Comparison of ENCODE assay signal across 1 cellular context in genomic region chr20:62887147-62887859, GRCh38.
TF ChIP-seq lines count a peak whose summit lies in the region.

No MANE protein-coding gene starts in this region.

TF ChIP-seq in HEK293, 187 proteins besides CTCF, POLR2A, EP300 and RAD21 (continued from another document):
- TF ChIP-seq PRDM4 (tag by site-specific recombination; IDR thresholded peaks at IDR 0.05) (no peak), ZNF214 (tag by site-specific recombination; IDR thresholded peaks at IDR 0.05; ENCODE audit: borderline replicate concordance) (no peak), ZNF248 (tag by site-specific recombination; IDR thresholded peaks at IDR 0.05) (no peak), ZBTB7A (tag by site-specific recombination; IDR thresholded peaks at IDR 0.05; ENCODE audit: low read depth) (no peak), ZNF112 (tag by site-specific recombination; IDR thresholded peaks at IDR 0.05) (no peak), ZSCAN4 (tag by site-specific recombination; IDR thresholded peaks at IDR 0.05) (no peak), KLF8 (tag by site-specific recombination; IDR thresholded peaks at IDR 0.05) (no peak), ZNF266 (tag by site-specific recombination; IDR thresholded peaks at IDR 0.05; ENCODE audit: low read depth) (no peak), KLF7 (tag by site-specific recombination; IDR thresholded peaks at IDR 0.05; ENCODE audit: borderline replicate concordance) (no peak), ZBTB44 (tag by site-specific recombination; IDR thresholded peaks at IDR 0.05) (no peak)
TF ChIP-seq in HEK293: peak in this region for 19.
